ENCODE assay signal across 8 cellular contexts in genomic region chr19:5805465-5806132, GRCh38. TPM values are rescaled to one million over a fixed set of nuclear protein-coding genes. Genes with fewer than 3 reads are reported as not detected.
A peak's percentile ranks its signal among the peaks of the same experiment; 100 is the strongest.
DNase-seq lines count a peak whose midpoint lies in the region; ATAC-seq and TF ChIP-seq lines count a peak whose summit lies in the region.

No MANE protein-coding gene starts in this region.

- ATAC-seq in body of pancreas (peak; percentile 72), GM21447 (IDR thresholded peaks at IDR 0.05; ENCODE audit: unreplicated experiment) (no peak), GM21825 (IDR thresholded peaks at IDR 0.05; ENCODE audit: unreplicated experiment) (no peak)

- peak overlapping the region; percentile 29 to 64 for H3K4me3 ChIP-seq in body of pancreas

- intact Hi-C loops in body of pancreas (cut with DNase I), result loop anchor here (5.0 kb wide), 1 partner anchor 87 kb away; no protein-coding TSS in a partner anchor

- H3K27me3 ChIP-seq in body of pancreas, result no peaks in the 10 kb centered on the region

- WGBS in body of pancreas, 2 donors, result 1 to 3% methylated on average over 7 to 44 of the region's 46 CpGs

- H3K27ac ChIP-seq in body of pancreas, result peak overlapping the region; percentile 81 to 97 (median 84)

- H3K36me3 ChIP-seq in ES-I3 (ENCODE audit: insufficient read depth, low read length), result no peaks in the 10 kb centered on the region
- H3K36me3 ChIP-seq in body of pancreas (replicated peaks in 1 of 2; ENCODE audit: insufficient read depth in 1 of 2, low read depth in 2 of 2), result no peaks in the 10 kb centered on the region

- H3K9me3 ChIP-seq in ES-I3 (ENCODE audit: control insufficient read depth, insufficient read depth, low read length) (0 out of 2 replicates have a peak, but pooled peaks cover 4% of the 10 kb centered on the region), body of pancreas (no peaks in the 10 kb centered on the region)

- DNase-seq in NCI-H1092 (lab: John Stamatoyannopoulos, UW) (peak; percentile 74), T follicular helper cell (ENCODE audit: low read depth) (peak; percentile 45), body of pancreas (peak; percentile 87 to 92 (median 90)), islet precursor cell (peak; percentile 85)
- peak; percentile 40 for DNase-seq in stimulated activated CD8-positive, alpha-beta memory T cell treated with anti-CD3 and anti-CD28 coated beads, Interleukin-12 subunit alpha, Interleukin-12 subunit beta, amount 100 ng/mL, for 1 hour (ENCODE audit: low read depth)

- H3K4me1 ChIP-seq in ES-I3 (ENCODE audit: insufficient read depth, low read length) (peaks cover 5% of the 10 kb centered on the region; the same call in 1 of the 2 replicates), body of pancreas (peaks cover 42% of the 10 kb centered on the region)

- peak; percentile 38 to 72 (median 49) for TF ChIP-seq POLR2A in body of pancreas (IDR thresholded peaks at IDR 0.05)

- TF ChIP-seq CTCF in body of pancreas (IDR thresholded peaks at IDR 0.05), result peak; percentile 86 to 96 (median 89)

- H3K9ac ChIP-seq in ES-I3 (ENCODE audit: low read depth, low read length), result peak overlapping the region; percentile 65; the same call in 1 of the 2 replicates

RNA-seq across cellular contexts. Expression of gene NRTN, which starts 0.7 kb away (rescaled TPM):
- total RNA-seq in body of pancreas, result 10 to 100 TPM; 24.1 to 70.9 TPM

RNA-seq across cellular contexts. Expression of gene DUS3L, which starts 14.6 kb away (rescaled TPM):
- total RNA-seq in body of pancreas, result 10 to 100 TPM; 28.0 to 39.6 TPM

RNA-seq across cellular contexts. Expression of gene PRR22, which starts 21.1 kb away (rescaled TPM):
- total RNA-seq in body of pancreas, result 1 to 10 TPM; 2.3 TPM

RNA-seq across cellular contexts. Expression of gene FUT6, which starts 33.9 kb away (rescaled TPM):
- 10 to 100 TPM in 1 of 2 donors, 1 to 10 TPM in 1; 3.6 to 12.2 TPM for total RNA-seq in body of pancreas

RNA-seq across cellular contexts. Expression of gene FUT3, which starts 45.6 kb away (rescaled TPM):
- total RNA-seq in body of pancreas, result 1 to 10 TPM; 5.7 to 9.2 TPM

Comparison
In these comparisons a context has a peak if more than half of its experiments do, and no peak if none do; other contexts are left out.
1. DNase-seq: peak in every context shown above with its lines; median percentile 90 in body of pancreas; 85 in islet precursor cell; 74 in NCI-H1092; 45 in T follicular helper cell; 40 in stimulated activated CD8-positive, alpha-beta memory T cell treated with anti-CD3 and anti-CD28 coated beads, Interleukin-12 subunit alpha, Interleukin-12 subunit beta, amount 100 ng/mL, for 1 hour.